ENCODE assay signal across 10 cellular contexts in genomic region chr22:24985824-24986214, GRCh38. TPM values are rescaled to one million over a fixed set of nuclear protein-coding genes. Genes with fewer than 3 reads are reported as not detected.
A peak's percentile ranks its signal among the peaks of the same experiment; 100 is the strongest.
DNase-seq lines count a peak whose midpoint lies in the region; TF ChIP-seq lines count a peak whose summit lies in the region.
"Had no signal": no experiment of that assay in that cellular context is flagged by ENCODE, and none has a peak within 500 bp of the region (broad histone marks: within the 10 kb centered on the region; RNA-seq: fewer than 3 reads in every experiment).

No MANE protein-coding gene starts in this region.

- H3K36me3 Mint-ChIP-seq in activated CD4-positive, alpha-beta memory T cell treated with anti-CD3 and anti-CD28 coated beads, Interleukin-2, amount 10 ng/mL, durations not matched to agents 7 days and 5 days (ENCODE audit: low read depth) = peaks cover 38% of the 10 kb centered on the region
- H3K36me3 Mint-ChIP-seq in activated CD4-positive, alpha-beta memory T cell treated with anti-CD3 and anti-CD28 coated beads for 36 hours = no peaks in the 10 kb centered on the region
- no peaks in the 10 kb centered on the region for H3K36me3 Mint-ChIP-seq in dendritic cell treated with granulocyte-macrophage colony-stimulating factor and Interleukin-4, amounts not matched to agents 40 ng/mL and 50 ng/mL, for 4 days (ENCODE audit: low read depth)

- POLR2A ChIA-PET in activated CD4-positive, alpha-beta memory T cell treated with anti-CD3 and anti-CD28 coated beads, Interleukin-2, amount 10 ng/mL, durations not matched to agents 7 days and 5 days (lab: Charles Lee) = interaction anchor here (1.3 to 3.0 kb wide), 4 partner anchors 16 to 40 kb away, joined by 3 to 22 read pairs (median 5); no protein-coding TSS in a partner anchor
- POLR2A ChIA-PET in activated CD4-positive, alpha-beta memory T cell treated with anti-CD3 and anti-CD28 coated beads for 36 hours (lab: Charles Lee) = no interaction called here

- TF ChIP-seq CTCF in liver (IDR thresholded peaks at IDR 0.05; ENCODE audit: low read depth, low read length, missing input control) (no peak), transverse colon (IDR thresholded peaks at IDR 0.05) (no peak)

- H3K9ac ChIP-seq in liver (ENCODE audit: low read depth in 1 of 2, low read length in 2 of 2) = no peak overlapping the region

- no peak for TF ChIP-seq POLR2A in transverse colon (IDR thresholded peaks at IDR 0.05)

- H3K4me1 Mint-ChIP-seq in activated CD4-positive, alpha-beta memory T cell treated with anti-CD3 and anti-CD28 coated beads, Interleukin-2, amount 10 ng/mL, durations not matched to agents 7 days and 5 days = peaks cover 62% of the 10 kb centered on the region
- peaks cover 7% of the 10 kb centered on the region for H3K4me1 Mint-ChIP-seq in activated CD4-positive, alpha-beta memory T cell treated with anti-CD3 and anti-CD28 coated beads for 36 hours (ENCODE audit: low read depth)
- H3K4me1 Mint-ChIP-seq in dendritic cell treated with granulocyte-macrophage colony-stimulating factor and Interleukin-4, amounts not matched to agents 40 ng/mL and 50 ng/mL, for 4 days (ENCODE audit: low read depth) = peaks cover 8% of the 10 kb centered on the region

- CTCF ChIA-PET in activated CD4-positive, alpha-beta memory T cell treated with anti-CD3 and anti-CD28 coated beads, Interleukin-2, amount 10 ng/mL, durations not matched to agents 7 days and 5 days (lab: Charles Lee) = interaction anchor here (0.7 to 3.0 kb wide), 3 partner anchors 41 to 69 kb away, joined by 3 to 14 read pairs (median 7); no protein-coding TSS in a partner anchor
- CTCF ChIA-PET in activated CD4-positive, alpha-beta memory T cell treated with anti-CD3 and anti-CD28 coated beads for 36 hours (lab: Charles Lee) = interaction anchor here (1.2 to 1.6 kb wide), 2 partner anchors 35 to 63 kb away, joined by 3 to 5 read pairs; no protein-coding TSS in a partner anchor

- peak overlapping the region; percentile 36 for H3K4me3 Mint-ChIP-seq in activated CD4-positive, alpha-beta memory T cell treated with anti-CD3 and anti-CD28 coated beads, Interleukin-2, amount 10 ng/mL, durations not matched to agents 7 days and 5 days
- H3K4me3 Mint-ChIP-seq in activated CD4-positive, alpha-beta memory T cell treated with anti-CD3 and anti-CD28 coated beads for 36 hours = no peak overlapping the region
- H3K4me3 Mint-ChIP-seq in dendritic cell treated with granulocyte-macrophage colony-stimulating factor and Interleukin-4, amounts not matched to agents 40 ng/mL and 50 ng/mL, for 4 days = no peak overlapping the region

- DNase-seq in activated CD4-positive, alpha-beta memory T cell treated with anti-CD3 and anti-CD28 coated beads, Interleukin-2, amount 10 ng/mL, durations not matched to agents 7 days and 5 days = peak; percentile 32
- no peak for DNase-seq in activated CD4-positive, alpha-beta memory T cell treated with anti-CD3 and anti-CD28 coated beads for 36 hours
- DNase-seq in transverse colon (no peak), NCI-H1694 (lab: John Stamatoyannopoulos, UW) (no peak), AML-193 (lab: John Stamatoyannopoulos, UW) (no peak)
- no peak for DNase-seq in activated effector memory CD4-positive, alpha-beta T cell treated with Interleukin-2 at 50 U/mL for 16 hours

- H3K27me3 ChIP-seq in liver (ENCODE audit: control insufficient read depth in 4 of 4, insufficient read depth in 4 of 4, low read length in 3 of 4) (no peaks in the 10 kb centered on the region), transverse colon (no peaks in the 10 kb centered on the region)

- H3K27ac ChIP-seq in liver (ENCODE audit: low read depth in 1 of 2, low read length in 2 of 2) (peak overlapping the region; percentile 37 to 44), transverse colon (peak overlapping the region in 3 of 4 donors; percentile 15 to 32 (median 23))
- H3K27ac ChIP-seq: VCaP had no signal

- no peak overlapping the region for H3K4me3 ChIP-seq in liver (ENCODE audit: low read depth in 1 of 3, low read length in 3 of 3)
- H3K4me3 ChIP-seq in transverse colon = no peak overlapping the region
- H3K4me3 ChIP-seq: K562 had no signal

- H3K36me3 ChIP-seq in liver (ENCODE audit: control insufficient read depth in 4 of 4, insufficient read depth in 3 of 4, low read depth in 1 of 4, low read length in 3 of 4) = no peaks in the 10 kb centered on the region
- H3K36me3 ChIP-seq in transverse colon = no peaks in the 10 kb centered on the region

- no peak for TF ChIP-seq EP300 in transverse colon (IDR thresholded peaks at IDR 0.05; ENCODE audit: low read depth)

- intact Hi-C loops in activated CD4-positive, alpha-beta memory T cell treated with anti-CD3 and anti-CD28 coated beads for 36 hours (cut with micrococcal nuclease) = no loop called here
- intact Hi-C loops in dendritic cell treated with granulocyte-macrophage colony-stimulating factor and Interleukin-4, amounts not matched to agents 40 ng/mL and 50 ng/mL, for 4 days (cut with micrococcal nuclease) = no loop called here
- intact Hi-C loops in transverse colon (cut with DNase I; ENCODE audit: low total_unique reads) = no loop called here

- in situ Hi-C loops in transverse colon (cut with MboI; ENCODE audit: low pct_ligation_motif_present in 1 of 4, low pct_unique_long_range_greater_than_20kb in 1 of 4, low sequenced_read_pairs in 3 of 4) = no loop called here

- H3K4me1 ChIP-seq in liver (ENCODE audit: control insufficient read depth in 4 of 4, insufficient read depth in 4 of 4, low read length in 3 of 4) (peaks cover 10 to 28% (median 19%) of the 10 kb centered on the region in 4 donors), transverse colon (peaks cover 0 to 46% (median 15%) of the 10 kb centered on the region in 4 donors)

- H3K27me3 Mint-ChIP-seq in activated CD4-positive, alpha-beta memory T cell treated with anti-CD3 and anti-CD28 coated beads, Interleukin-2, amount 10 ng/mL, durations not matched to agents 7 days and 5 days = peaks cover 4% of the 10 kb centered on the region
- peaks cover 5% of the 10 kb centered on the region for H3K27me3 Mint-ChIP-seq in activated CD4-positive, alpha-beta memory T cell treated with anti-CD3 and anti-CD28 coated beads for 36 hours
- H3K27me3 Mint-ChIP-seq in dendritic cell treated with granulocyte-macrophage colony-stimulating factor and Interleukin-4, amounts not matched to agents 40 ng/mL and 50 ng/mL, for 4 days = peaks cover 6% of the 10 kb centered on the region

- WGBS in liver = 63% methylated on average over 9 of the region's 9 CpGs
- 65 to 67% methylated on average over 9 of the region's 9 CpGs for WGBS in transverse colon (ENCODE audit: low coverage in 1 of 2), 2 donors

- H3K9me3 Mint-ChIP-seq in activated CD4-positive, alpha-beta memory T cell treated with anti-CD3 and anti-CD28 coated beads, Interleukin-2, amount 10 ng/mL, durations not matched to agents 7 days and 5 days = no peaks in the 10 kb centered on the region
- H3K9me3 Mint-ChIP-seq in activated CD4-positive, alpha-beta memory T cell treated with anti-CD3 and anti-CD28 coated beads for 36 hours = no peaks in the 10 kb centered on the region
- H3K9me3 Mint-ChIP-seq in dendritic cell treated with granulocyte-macrophage colony-stimulating factor and Interleukin-4, amounts not matched to agents 40 ng/mL and 50 ng/mL, for 4 days = no peaks in the 10 kb centered on the region

- peak overlapping the region; percentile 70 for H3K27ac Mint-ChIP-seq in activated CD4-positive, alpha-beta memory T cell treated with anti-CD3 and anti-CD28 coated beads, Interleukin-2, amount 10 ng/mL, durations not matched to agents 7 days and 5 days
- no peak overlapping the region for H3K27ac Mint-ChIP-seq in activated CD4-positive, alpha-beta memory T cell treated with anti-CD3 and anti-CD28 coated beads for 36 hours
- H3K27ac Mint-ChIP-seq in dendritic cell treated with granulocyte-macrophage colony-stimulating factor and Interleukin-4, amounts not matched to agents 40 ng/mL and 50 ng/mL, for 4 days = peak overlapping the region; percentile 20

- H3K9me3 ChIP-seq in liver (ENCODE audit: control insufficient read depth in 4 of 4, low read length in 3 of 4) (no peaks in the 10 kb centered on the region), transverse colon (no peaks in the 10 kb centered on the region)

- TF ChIP-seq RAD21 in liver (IDR thresholded peaks at IDR 0.05) = no peak

TF ChIP-seq in liver, 16 proteins besides CTCF, POLR2A, EP300 and RAD21:
- TF ChIP-seq NR2F2 (IDR thresholded peaks at IDR 0.05) (peak; percentile 48), YY1 (IDR thresholded peaks at IDR 0.05) (no peak), FOXA2 (IDR thresholded peaks at IDR 0.05) (no peak), RXRA (IDR thresholded peaks at IDR 0.05) (peak in 1 of 2 donors; percentile 6), JUND (IDR thresholded peaks at IDR 0.05) (peak in 1 of 2 donors; percentile 43)

RNA-seq across cellular contexts. Expression of gene KIAA1671, which starts 33.3 kb away (rescaled TPM):
- 10 to 100 TPM; 35.0 to 35.5 TPM for total RNA-seq in activated CD4-positive, alpha-beta memory T cell treated with anti-CD3 and anti-CD28 coated beads, Interleukin-2, amount 10 ng/mL, durations not matched to agents 7 days and 5 days
- 1 to 10 TPM; 6.5 to 6.8 TPM for total RNA-seq in activated CD4-positive, alpha-beta memory T cell treated with anti-CD3 and anti-CD28 coated beads for 36 hours
- total RNA-seq in liver (10 to 100 TPM; 10.7 to 35.9 TPM), transverse colon (100 to 1,000 TPM in 3 of 4 donors, 10 to 100 TPM in 1; 83.1 to 162 (median 105) TPM)
- polyA plus RNA-seq in liver = 10 to 100 TPM in 1 of 2 donors, 1 to 10 TPM in 1; 8.7 to 27.5 TPM

RNA-seq across cellular contexts. Expression of gene LHFPL7, which starts 39.3 kb away (rescaled TPM):
- not detected for total RNA-seq in activated CD4-positive, alpha-beta memory T cell treated with anti-CD3 and anti-CD28 coated beads, Interleukin-2, amount 10 ng/mL, durations not matched to agents 7 days and 5 days
- total RNA-seq in activated CD4-positive, alpha-beta memory T cell treated with anti-CD3 and anti-CD28 coated beads for 36 hours = not detected
- total RNA-seq in liver (not detected), transverse colon (not detected)
- polyA plus RNA-seq in liver = not detected
- total RNA-seq: K562 had no signal
- polyA plus RNA-seq: K562 had no signal
